ENCODE assay signal across 9 cellular contexts in the genomic region with DNA sequence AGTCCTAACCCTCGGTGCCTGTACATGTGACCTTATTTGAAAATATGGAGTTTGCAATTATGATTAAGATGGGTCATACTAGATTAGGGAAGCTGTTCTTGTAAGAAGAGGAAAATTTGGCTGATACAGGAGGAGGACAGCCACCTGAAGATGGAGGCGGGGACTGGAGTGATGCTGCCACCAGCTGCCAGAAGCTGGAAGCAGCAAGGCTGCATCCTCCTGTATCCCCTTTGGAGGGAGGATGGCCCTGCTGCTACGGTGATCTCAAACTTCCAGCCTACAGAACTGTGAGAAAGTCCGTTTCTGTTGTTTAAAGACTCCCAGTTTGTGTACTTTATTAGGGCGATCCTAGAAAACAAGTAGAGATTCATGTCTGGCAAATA. TPM values are rescaled to one million over a fixed set of nuclear protein-coding genes. Genes with fewer than 3 reads are reported as not detected.
DNase-seq lines count a peak whose midpoint lies in the region; ATAC-seq and FAIRE-seq lines count a peak whose summit lies in the region.
"Not testable (repeated sequence)": the region's sequence is repeated elsewhere in the genome, so short reads cannot be mapped to it uniquely, and the experiment has no call there.
"Had no signal": no experiment of that assay in that cellular context is flagged by ENCODE, and none has a peak within 500 bp of the region (broad histone marks: within the 10 kb centered on the region; RNA-seq: fewer than 3 reads in every experiment).

No MANE protein-coding gene starts in this region.

- CTCF ChIA-PET in CD4-positive, alpha-beta memory T cell (lab: Charles Lee; ENCODE audit: partially characterized antibody), result interaction anchor here (1.0 to 3.5 kb wide), 8 partner anchors 9 to 588 kb away, joined by 3 to 35 read pairs (median 5); a partner anchor contains a TSS

- H3K27me3 ChIP-seq in CD4-positive, alpha-beta memory T cell (ENCODE audit: insufficient read depth, low read length); endocrine pancreas (ENCODE audit: control insufficient read depth, insufficient read depth, low read length); skeletal muscle tissue (ENCODE audit: control insufficient read depth in 3 of 3, insufficient read depth in 3 of 3, low read length in 3 of 3): not testable (repeated sequence)

- peak overlapping the region; percentile 89 to 95 (median 93) for H3K4me3 Mint-ChIP-seq in CD4-positive, alpha-beta memory T cell
- peak overlapping the region; percentile 89 for H3K4me3 Mint-ChIP-seq in activated naive CD4-positive, alpha-beta T cell treated with anti-CD3 and anti-CD28 coated beads, Interleukin-2, amount 50 U/mL, for 24 hours
- H3K4me3 Mint-ChIP-seq in memory B cell, result peak overlapping the region; percentile 98

- intact Hi-C loops in CD4-positive, alpha-beta memory T cell (cut with micrococcal nuclease), result not testable (repeated sequence)

- not testable (repeated sequence) for H3K9ac ChIP-seq in endocrine pancreas (ENCODE audit: control insufficient read depth, insufficient read depth, low read length); skeletal muscle tissue (ENCODE audit: low read depth in 1 of 3, low read length in 3 of 3)

- H3K4me1 Mint-ChIP-seq in CD4-positive, alpha-beta memory T cell, result peaks cover 12 to 26% (median 19%) of the 10 kb centered on the region in 4 donors
- peaks cover 27% of the 10 kb centered on the region for H3K4me1 Mint-ChIP-seq in activated naive CD4-positive, alpha-beta T cell treated with anti-CD3 and anti-CD28 coated beads, Interleukin-2, amount 50 U/mL, for 24 hours
- H3K4me1 Mint-ChIP-seq in memory B cell, result peaks cover 21% of the 10 kb centered on the region

- peak; percentile 61 for FAIRE-seq in GM19239 (lab: Jason Lieb, UNC)

- not testable (repeated sequence) for H3K27me3 Mint-ChIP-seq in CD4-positive, alpha-beta memory T cell; activated naive CD4-positive, alpha-beta T cell treated with anti-CD3 and anti-CD28 coated beads, Interleukin-2, amount 50 U/mL, for 24 hours; memory B cell

- not testable (repeated sequence) for H3K9me3 ChIP-seq in CD4-positive, alpha-beta memory T cell (ENCODE audit: control insufficient read depth in 1 of 2, low read length in 2 of 2); endocrine pancreas (ENCODE audit: control insufficient read depth, low read length); skeletal muscle tissue (ENCODE audit: control insufficient read depth in 3 of 3, low read length in 3 of 3)

- H3K36me3 Mint-ChIP-seq in CD4-positive, alpha-beta memory T cell; activated naive CD4-positive, alpha-beta T cell treated with anti-CD3 and anti-CD28 coated beads, Interleukin-2, amount 50 U/mL, for 24 hours; memory B cell: not testable (repeated sequence)

- not testable (repeated sequence) for H3K9me3 Mint-ChIP-seq in CD4-positive, alpha-beta memory T cell; activated naive CD4-positive, alpha-beta T cell treated with anti-CD3 and anti-CD28 coated beads, Interleukin-2, amount 50 U/mL, for 24 hours; memory B cell

- H3K36me3 ChIP-seq in CD4-positive, alpha-beta memory T cell (ENCODE audit: insufficient read depth, low read length); endocrine pancreas (ENCODE audit: control insufficient read depth, insufficient read depth, low read length); skeletal muscle tissue (ENCODE audit: control insufficient read depth in 3 of 3, insufficient read depth in 3 of 3, low read length in 3 of 3): not testable (repeated sequence)

- peak overlapping the region in 2 of 7 donors; percentile 75 to 89 for H3K27ac Mint-ChIP-seq in CD4-positive, alpha-beta memory T cell
- peak overlapping the region; percentile 61 for H3K27ac Mint-ChIP-seq in activated naive CD4-positive, alpha-beta T cell treated with anti-CD3 and anti-CD28 coated beads, Interleukin-2, amount 50 U/mL, for 24 hours
- peak overlapping the region; percentile 93 for H3K27ac Mint-ChIP-seq in memory B cell

- POLR2A ChIA-PET in CD4-positive, alpha-beta memory T cell (lab: Charles Lee; ENCODE audit: partially characterized antibody), result interaction anchor here (1.2 to 1.6 kb wide), 2 partner anchors 312 to 515 kb away, joined by 3 to 4 read pairs; no protein-coding TSS in a partner anchor

- not testable (repeated sequence) for H3K4me3 ChIP-seq in CD4-positive, alpha-beta memory T cell (ENCODE audit: low read length in 2 of 2)
- peak overlapping the region; percentile 75 for H3K4me3 ChIP-seq in endocrine pancreas (ENCODE audit: control insufficient read depth, insufficient read depth, low read length)
- peak overlapping the region in 2 of 3 donors; percentile 60 to 95 for H3K4me3 ChIP-seq in skeletal muscle tissue (ENCODE audit: low read length in 3 of 3)

- not testable (repeated sequence) for DNase-seq in CD4-positive, alpha-beta memory T cell; GM19239 (ENCODE audit: insufficient read length, low spot score); memory B cell (ENCODE audit: low spot score in 2 of 2)
- DNase-seq in NCI-H1417 (lab: John Stamatoyannopoulos, UW), result peak in 2 of 3 experiments; percentile 34 to 54

- peak; percentile 59 for ATAC-seq in SK-N-SH treated with all-trans-retinoic acid at 6 μM for 48 hours
- ATAC-seq in memory B cell (ENCODE audit: low read depth), result not testable (repeated sequence)

- H3K4me1 ChIP-seq in CD4-positive, alpha-beta memory T cell (ENCODE audit: insufficient read depth, low read length), result peaks cover 16% of the 10 kb centered on the region
- not testable (repeated sequence) for H3K4me1 ChIP-seq in endocrine pancreas (ENCODE audit: control insufficient read depth, insufficient read depth, low read length)
- H3K4me1 ChIP-seq in skeletal muscle tissue (ENCODE audit: control insufficient read depth in 3 of 3, insufficient read depth in 3 of 3, low read length in 3 of 3), result peaks cover 9 to 20% (median 15%) of the 10 kb centered on the region in 3 donors

- H3K27ac ChIP-seq in CD4-positive, alpha-beta memory T cell (ENCODE audit: low read depth, low read length); skeletal muscle tissue (ENCODE audit: low read depth, low read length): not testable (repeated sequence)

RNA-seq across cellular contexts. Expression of a gene that starts 1.0 kb away (rescaled TPM):
- total RNA-seq in CD4-positive, alpha-beta memory T cell, result 1 to 10 TPM; 8.8 to 9.1 TPM
- polyA plus RNA-seq in CD4-positive, alpha-beta memory T cell, result 10 to 100 TPM; 15.2 to 16.4 TPM
- total RNA-seq in skeletal muscle tissue, result 13.6 TPM

RNA-seq across cellular contexts. Expression of a gene that starts 7.1 kb away (rescaled TPM):
- not detected for total RNA-seq in CD4-positive, alpha-beta memory T cell
- polyA plus RNA-seq in CD4-positive, alpha-beta memory T cell, result under 1 TPM in 1 of 2 donors, not detected in 1; 0.23 TPM
- total RNA-seq in skeletal muscle tissue, result 1.0 TPM
- total RNA-seq: H7 had no signal
